12 cellular contexts compared by ENCODE assay signal in genomic region chr7:138625084-138625848, GRCh38.
DNase-seq lines count a peak whose midpoint lies in the region; ATAC-seq lines count a peak whose summit lies in the region.
"Had no signal": no experiment of that assay in that cellular context is flagged by ENCODE, and none has a peak within 500 bp of the region (broad histone marks: within the 10 kb centered on the region; RNA-seq: fewer than 3 reads in every experiment).

No MANE protein-coding gene starts in this region.

- peak overlapping the region; percentile 66 for H3K4me2 ChIP-seq in BLaER1

- DNase-seq in GF-D8 (lab: John Stamatoyannopoulos, UW) (peak; percentile 94), MV-4-11 (lab: John Stamatoyannopoulos, UW) (peak; percentile 61), NCI-H748 treated with DMSO at 0.1 percent for 48 hours (lab: John Stamatoyannopoulos, UW) (no peak), left lobe of liver (ENCODE audit: low spot score) (no peak)
- no peak for DNase-seq in activated naive CD8-positive, alpha-beta T cell treated with anti-CD3 and anti-CD28 coated beads, Interleukin-2, amount 10 ng/mL, durations not matched to agents 7 days and 5 days
- DNase-seq in effector CD8-positive, alpha-beta T cell (lab: John Stamatoyannopoulos, UW) = no peak
- DNase-seq: activated CD8-positive, alpha-beta memory T cell treated with anti-CD3 and anti-CD28 coated beads for 24 hours; anterior cingulate cortex; NCI-H1930 had no signal

- ATAC-seq in activated naive CD8-positive, alpha-beta T cell treated with anti-CD3 and anti-CD28 coated beads, Interleukin-2, amount 10 ng/mL, durations not matched to agents 7 days and 5 days (ENCODE audit: low read depth) = peak; percentile 25
- no peak for ATAC-seq in left lobe of liver
- no peak for ATAC-seq in HG03175 (IDR thresholded peaks at IDR 0.05; ENCODE audit: unreplicated experiment)

- H3K9me3 ChIP-seq in BLaER1 = peaks cover 9% of the 10 kb centered on the region; the same call in 1 of the 2 replicates
- H3K9me3 ChIP-seq: right atrium auricular region had no signal

- no peak overlapping the region for H3K4me3 ChIP-seq in BLaER1
- H3K4me3 ChIP-seq: right atrium auricular region had no signal

- POLR2A ChIA-PET in activated naive CD8-positive, alpha-beta T cell treated with anti-CD3 and anti-CD28 coated beads, Interleukin-2, amount 10 ng/mL, durations not matched to agents 7 days and 5 days (lab: Charles Lee) = interaction anchor here (0.5 to 2.7 kb wide), 7 partner anchors 8 to 164 kb away, joined by 3 to 17 read pairs (median 3); partner anchors contain the start of gene TRIM24

- H3K4me1 Mint-ChIP-seq in activated naive CD8-positive, alpha-beta T cell treated with anti-CD3 and anti-CD28 coated beads, Interleukin-2, amount 10 ng/mL, durations not matched to agents 7 days and 5 days = peaks cover 41% of the 10 kb centered on the region

- peaks cover 2% of the 10 kb centered on the region for H3K9me3 Mint-ChIP-seq in activated naive CD8-positive, alpha-beta T cell treated with anti-CD3 and anti-CD28 coated beads, Interleukin-2, amount 10 ng/mL, durations not matched to agents 7 days and 5 days

- no peaks in the 10 kb centered on the region for H3K27me3 Mint-ChIP-seq in activated naive CD8-positive, alpha-beta T cell treated with anti-CD3 and anti-CD28 coated beads, Interleukin-2, amount 10 ng/mL, durations not matched to agents 7 days and 5 days

- peak overlapping the region; percentile 96 for H3K27ac Mint-ChIP-seq in activated naive CD8-positive, alpha-beta T cell treated with anti-CD3 and anti-CD28 coated beads, Interleukin-2, amount 10 ng/mL, durations not matched to agents 7 days and 5 days

- H3K4me3 Mint-ChIP-seq in activated naive CD8-positive, alpha-beta T cell treated with anti-CD3 and anti-CD28 coated beads, Interleukin-2, amount 10 ng/mL, durations not matched to agents 7 days and 5 days = peak overlapping the region; percentile 71

- no peaks in the 10 kb centered on the region for H3K36me3 ChIP-seq in BLaER1
- H3K36me3 ChIP-seq: right atrium auricular region had no signal

- peaks cover 11% of the 10 kb centered on the region for H3K36me3 Mint-ChIP-seq in activated naive CD8-positive, alpha-beta T cell treated with anti-CD3 and anti-CD28 coated beads, Interleukin-2, amount 10 ng/mL, durations not matched to agents 7 days and 5 days

- no peaks in the 10 kb centered on the region for H3K27me3 ChIP-seq in BLaER1
- H3K27me3 ChIP-seq: right atrium auricular region had no signal

- no peak overlapping the region for H3K27ac ChIP-seq in BLaER1
- H3K27ac ChIP-seq: right atrium auricular region had no signal

- no peaks in the 10 kb centered on the region for H4K20me1 ChIP-seq in BLaER1

- H3K9ac ChIP-seq in BLaER1 = no peak overlapping the region

- H3K4me1 ChIP-seq in BLaER1 = peaks cover 25% of the 10 kb centered on the region
- H3K4me1 ChIP-seq: right atrium auricular region had no signal

Comparison
In these comparisons a context has a peak if more than half of its experiments do, and no peak if none do; other contexts are left out.
1. DNase-seq: peak in GF-D8 (single experiment) and MV-4-11 (single experiment); none in activated naive CD8-positive, alpha-beta T cell treated with anti-CD3 and anti-CD28 coated beads, Interleukin-2, amount 10 ng/mL, durations not matched to agents 7 days and 5 days (single experiment), NCI-H748 treated with DMSO at 0.1 percent for 48 hours (single experiment), left lobe of liver (single experiment) and effector CD8-positive, alpha-beta T cell (single experiment).